ENCODE assay signal across 8 cellular contexts in the genomic region with DNA sequence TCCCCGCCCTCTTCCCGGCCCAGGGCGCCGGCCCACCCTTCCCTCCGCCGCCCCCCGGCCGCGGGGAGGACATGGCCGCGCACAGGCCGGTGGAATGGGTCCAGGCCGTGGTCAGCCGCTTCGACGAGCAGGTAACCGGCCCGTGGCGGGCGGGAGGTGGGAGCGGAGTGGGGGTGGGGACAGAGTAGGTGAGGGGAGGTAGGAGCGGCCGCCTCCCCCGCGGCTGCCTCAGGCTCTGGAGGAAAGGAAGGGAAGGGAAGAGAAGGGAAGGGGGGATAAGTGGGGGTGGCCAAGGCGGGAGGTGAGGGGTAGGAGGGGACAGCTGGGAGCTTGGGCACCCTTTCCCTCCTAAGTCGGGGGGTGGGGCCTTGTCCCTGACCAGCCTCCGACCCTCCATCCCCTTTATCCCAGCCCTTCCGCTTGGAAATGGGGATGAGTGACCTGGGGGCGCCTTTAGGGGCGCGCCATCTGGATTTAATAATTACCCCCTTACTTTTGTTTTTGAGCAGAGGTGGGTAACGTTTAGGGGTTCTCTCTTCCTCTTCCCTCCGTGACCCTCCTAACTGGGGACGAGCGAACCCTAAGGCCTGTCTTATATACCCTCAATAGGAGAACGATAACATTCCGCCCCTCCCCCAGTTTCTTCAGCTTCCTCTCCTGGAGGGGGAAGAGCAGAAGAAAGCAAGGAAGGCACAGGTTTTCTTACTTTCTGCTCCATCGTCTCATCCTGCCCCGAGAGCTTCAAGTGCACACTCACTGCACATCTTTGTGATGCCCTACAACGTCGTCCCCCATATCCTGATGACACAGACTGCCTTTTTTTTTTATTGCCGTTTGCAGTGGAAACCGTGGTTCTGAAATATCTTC. TPM values are rescaled to one million over a fixed set of nuclear protein-coding genes. Genes with fewer than 3 reads are reported as not detected.
DNase-seq lines count a peak whose midpoint lies in the region; ATAC-seq and TF ChIP-seq lines count a peak whose summit lies in the region.

No MANE protein-coding gene starts in this region.

- DNase-seq in activated CD4-positive, alpha-beta T cell treated with anti-CD3 and anti-CD28 coated beads for 36 hours: peak; percentile 48
- no peak for DNase-seq in activated CD4-positive, alpha-beta T cell treated with anti-CD3 and anti-CD28 coated beads for 1 hour
- DNase-seq in anterior cingulate cortex (lab: John Stamatoyannopoulos, UW) (peak in 46 of 58 donors; percentile 4 to 72 (median 43)), left ventricle myocardium superior (peak; percentile 61), posterior cingulate gyrus (peak in 9 of 10 donors; percentile 27 to 89 (median 33))

- peaks cover 11% of the 10 kb centered on the region for H3K4me1 Mint-ChIP-seq in activated CD4-positive, alpha-beta T cell treated with anti-CD3 and anti-CD28 coated beads for 36 hours

- peak overlapping the region; percentile 64 for H3K9ac ChIP-seq in HUES64 (ENCODE audit: low read depth, low read length)

- H3K9me3 Mint-ChIP-seq in activated CD4-positive, alpha-beta T cell treated with anti-CD3 and anti-CD28 coated beads for 36 hours (ENCODE audit: low read depth): no peaks in the 10 kb centered on the region

- H3K9me3 ChIP-seq in HUES64 (ENCODE audit: insufficient read depth, low read depth, low read length): no peaks in the 10 kb centered on the region

- intact Hi-C loops in activated CD4-positive, alpha-beta T cell treated with anti-CD3 and anti-CD28 coated beads for 36 hours (cut with DNase I, micrococcal nuclease): loop anchor here in 1 of 2 experiments (1.0 to 10.0 kb wide), 4 partner anchors 88 to 459 kb away; a partner anchor contains a TSS
- intact Hi-C loops in left ventricle myocardium superior (cut with micrococcal nuclease) (no loop called here), posterior cingulate gyrus (cut with DNase I) (loop anchor here (10.0 kb wide), 2 partner anchors 81 to 119 kb away; no protein-coding TSS in a partner anchor)

- peak overlapping the region; percentile 94 for H3K27ac Mint-ChIP-seq in activated CD4-positive, alpha-beta T cell treated with anti-CD3 and anti-CD28 coated beads for 36 hours

- no peaks in the 10 kb centered on the region for H3K36me3 ChIP-seq in HUES64 (ENCODE audit: insufficient read depth, low read length)

- ATAC-seq in activated CD4-positive, alpha-beta T cell treated with anti-CD3 and anti-CD28 coated beads for 36 hours: peak; percentile 47
- ATAC-seq in SK-N-SH treated with all-trans-retinoic acid at 6 μM for 48 hours (peak; percentile 67), left ventricle myocardium superior (peak; percentile 61), GM18511 (IDR thresholded peaks at IDR 0.05; ENCODE audit: unreplicated experiment) (no peak)

- no peaks in the 10 kb centered on the region for H3K27me3 Mint-ChIP-seq in activated CD4-positive, alpha-beta T cell treated with anti-CD3 and anti-CD28 coated beads for 36 hours

- CTCF ChIA-PET in activated CD4-positive, alpha-beta T cell treated with anti-CD3 and anti-CD28 coated beads for 36 hours (lab: Charles Lee): interaction anchor here (0.5 to 0.9 kb wide), 3 partner anchors 22 to 274 kb away, joined by 3 read pairs; no protein-coding TSS in a partner anchor

- H3K4me1 ChIP-seq in HUES64 (ENCODE audit: insufficient read depth, low read length): peaks cover 17% of the 10 kb centered on the region

- under 1% methylated on average over 38 of the region's 44 CpGs for WGBS in HUES64

- POLR2A ChIA-PET in activated CD4-positive, alpha-beta T cell treated with anti-CD3 and anti-CD28 coated beads for 36 hours (lab: Charles Lee): interaction anchor here (0.6 to 0.7 kb wide), 3 partner anchors 33 to 197 kb away, joined by 3 to 4 read pairs (median 3); no protein-coding TSS in a partner anchor

- peak overlapping the region; percentile 99 for H3K4me3 ChIP-seq in HUES64 (ENCODE audit: low read length)

- peak overlapping the region; percentile 96 for H3K27ac ChIP-seq in HUES64 (ENCODE audit: low read depth, low read length)

- no peaks in the 10 kb centered on the region for H3K27me3 ChIP-seq in HUES64 (ENCODE audit: insufficient read depth, low read length)

- peak overlapping the region; percentile 94 for H3K4me3 Mint-ChIP-seq in activated CD4-positive, alpha-beta T cell treated with anti-CD3 and anti-CD28 coated beads for 36 hours

- H3K36me3 Mint-ChIP-seq in activated CD4-positive, alpha-beta T cell treated with anti-CD3 and anti-CD28 coated beads for 36 hours (ENCODE audit: low read depth): peaks cover 4% of the 10 kb centered on the region

TF ChIP-seq in SK-N-SH treated with all-trans-retinoic acid at 6 μM for 48 hours, 23 proteins besides CTCF, POLR2A, EP300 and RAD21:
- no peak for TF ChIP-seq GLIS3 (CRISPR knock-in tag; IDR thresholded peaks at IDR 0.05)

RNA-seq across cellular contexts. Expression of a gene that starts 0.7 kb away (rescaled TPM):
- total RNA-seq in activated CD4-positive, alpha-beta T cell treated with anti-CD3 and anti-CD28 coated beads for 36 hours: 10 to 100 TPM; 22.1 to 26.2 TPM
- polyA plus RNA-seq in HUES64 (2013, experiment 1 of 2): 15.9 TPM
- polyA plus RNA-seq in HUES64 (2013, experiment 2 of 2): 15.5 TPM
- 37.8 TPM for total RNA-seq in left ventricle myocardium superior
